4 cellular contexts compared by ENCODE assay signal in the genomic region with DNA sequence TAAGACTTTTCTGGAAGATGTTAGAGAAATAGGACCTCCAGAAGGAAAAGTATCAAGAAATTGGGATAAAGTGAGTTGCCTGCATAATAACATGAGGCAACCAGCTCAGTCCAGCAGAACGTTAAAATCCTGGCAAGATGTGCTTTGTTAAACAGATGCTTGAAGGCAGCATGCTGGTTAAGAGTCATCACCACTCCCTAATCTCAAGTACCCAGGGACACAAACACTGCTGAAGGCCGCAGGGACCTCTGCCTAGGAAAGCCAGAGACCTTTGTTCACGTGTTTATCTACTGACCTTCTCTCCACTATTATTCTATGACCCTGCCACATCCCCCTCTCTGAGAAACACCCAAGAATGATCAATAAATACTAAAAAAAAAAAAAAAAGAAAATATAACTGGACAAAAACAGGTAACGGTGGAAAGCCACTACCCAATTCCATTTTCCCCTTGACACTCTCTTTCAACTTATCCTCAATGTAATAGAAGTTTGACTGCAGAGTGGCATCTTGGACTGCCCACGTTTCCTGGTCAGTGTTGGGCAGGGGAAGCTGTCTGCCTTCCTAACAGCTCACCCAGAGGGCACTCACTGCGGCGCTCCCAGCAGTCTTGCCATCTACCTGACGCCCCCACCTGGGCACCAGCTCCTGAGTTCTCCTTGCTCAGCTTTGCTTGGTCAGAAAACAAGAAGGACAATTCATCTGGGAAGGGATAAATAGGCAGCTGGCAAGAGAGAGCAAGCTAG. TPM values are rescaled to one million over a fixed set of nuclear protein-coding genes. Genes with fewer than 3 reads are reported as not detected.
"Had no signal": no experiment of that assay in that cellular context is flagged by ENCODE, and none has a peak within 500 bp of the region (broad histone marks: within the 10 kb centered on the region; RNA-seq: fewer than 3 reads in every experiment).

TSS of gene NANOGP8 (minus strand) at position 120 of the 744 bp plus-strand sequence. CDS start 185 bp downstream, outside the sequence.

RNA-seq across cellular contexts. Expression of gene NANOGP8, which starts in this region (rescaled TPM):
- total RNA-seq: H4, HFFc6, HT1080 had no signal
- polyA plus RNA-seq: IgD-negative memory B cell had no signal
